Comparison of ENCODE assay signal across 24 cellular contexts in genomic region chr6:108995296-108995695, GRCh38.
DNase-seq lines count a peak whose midpoint lies in the region; ATAC-seq, FAIRE-seq and TF ChIP-seq lines count a peak whose summit lies in the region.
"Had no signal": no experiment of that assay in that cellular context is flagged by ENCODE, and none has a peak within 500 bp of the region (broad histone marks: within the 10 kb centered on the region; RNA-seq: fewer than 3 reads in every experiment).

No MANE protein-coding gene starts in this region.

- peak overlapping the region; percentile 67 to 98 (median 94) for H3K27ac ChIP-seq in gastrocnemius medialis
- H3K27ac ChIP-seq in suprapubic skin = no peak overlapping the region
- H3K27ac ChIP-seq: Peyer's patch, SJSA1 had no signal

- H3K4me3 ChIP-seq in gastrocnemius medialis = no peak overlapping the region
- H3K4me3 ChIP-seq in H7 (ENCODE audit: insufficient read depth, low read depth, low read length) = no peak overlapping the region
- H3K4me3 ChIP-seq in suprapubic skin = no peak overlapping the region
- H3K4me3 ChIP-seq: GM12878, GM23338, HAP-1, Peyer's patch, SJSA1 had no signal

- no peaks in the 10 kb centered on the region for H3K27me3 ChIP-seq in gastrocnemius medialis
- H3K27me3 ChIP-seq in H7 (ENCODE audit: control insufficient read depth, insufficient read depth, low read length) = no peaks in the 10 kb centered on the region
- no peaks in the 10 kb centered on the region for H3K27me3 ChIP-seq in suprapubic skin
- H3K27me3 ChIP-seq: Peyer's patch, SJSA1 had no signal

- H3K36me3 ChIP-seq in gastrocnemius medialis (peaks cover 3 to 87% of the 10 kb centered on the region in 2 donors), H7 (replicated peaks; ENCODE audit: control insufficient read depth, insufficient read depth, low read length) (peaks cover 16% of the 10 kb centered on the region), suprapubic skin (peaks cover 81% of the 10 kb centered on the region)
- H3K36me3 ChIP-seq: HAP-1 had no signal

- H3K4me1 ChIP-seq in gastrocnemius medialis (peaks cover 51 to 60% of the 10 kb centered on the region in 2 donors), suprapubic skin (peaks cover 10% of the 10 kb centered on the region)
- H3K4me1 ChIP-seq: HAP-1, Peyer's patch, SJSA1 had no signal

- H3K9me3 ChIP-seq in gastrocnemius medialis (no peaks in the 10 kb centered on the region), suprapubic skin (no peaks in the 10 kb centered on the region)
- H3K9me3 ChIP-seq: HAP-1, Peyer's patch, SJSA1 had no signal

- intact Hi-C loops in gastrocnemius medialis (cut with DNase I; ENCODE audit: low total_unique reads) = no loop called here

- DNase-seq in SIG-M5 treated with dmso at 0.1 percent for 504 hours (lab: John Stamatoyannopoulos, UW; ENCODE audit: unreplicated experiment) = peak; percentile 31
- no peak for DNase-seq in SIG-M5 (lab: John Stamatoyannopoulos, UW)
- DNase-seq in HT-29 (ENCODE audit: low spot score) = peak; percentile 48
- DNase-seq in gastrocnemius medialis = no peak
- no peak for DNase-seq in H7
- DNase-seq in suprapubic skin (ENCODE audit: low spot score in 2 of 2) = no peak
- no peak for DNase-seq in AG08395 (ENCODE audit: low spot score)
- DNase-seq: 8988T, ACHN, DMS153, HFFc6, KBM-7, MM.1S, NCI-H2029, NCI-H2171, NCI-H226, NCI-H510A, NCI-H69, Peyer's patch had no signal

- in situ Hi-C loops in gastrocnemius medialis (cut with MboI; ENCODE audit: low sequenced_read_pairs in 4 of 4) = no loop called here

- peak in 1 of 2 donors; percentile 44 for ATAC-seq in gastrocnemius medialis
- ATAC-seq: GM12878, GM23338 had no signal

- TF ChIP-seq POLR2A in gastrocnemius medialis (IDR thresholded peaks at IDR 0.05) (no peak), suprapubic skin (IDR thresholded peaks at IDR 0.05) (no peak)

- FAIRE-seq in islet of Langerhans (lab: Jason Lieb, UNC) = peak; percentile 72
- FAIRE-seq: GM12878 had no signal

- TF ChIP-seq EP300 in suprapubic skin (IDR thresholded peaks at IDR 0.05) = no peak

- TF ChIP-seq CTCF in gastrocnemius medialis (IDR thresholded peaks at IDR 0.05 in 4 of 5, conservative IDR thresholded peaks at IDR 0.05 in 1 of 5) (no peak), suprapubic skin (IDR thresholded peaks at IDR 0.05) (no peak)

Comparison
In these comparisons a context has a peak if more than half of its experiments do, and no peak if none do; other contexts are left out.
1. DNase-seq: peak in SIG-M5 treated with dmso at 0.1 percent for 504 hours (single experiment) and HT-29 (single experiment); none in SIG-M5 (single experiment), gastrocnemius medialis (0 of 2), H7 (single experiment), suprapubic skin (0 of 2) and AG08395 (single experiment).